In the genomic region with DNA sequence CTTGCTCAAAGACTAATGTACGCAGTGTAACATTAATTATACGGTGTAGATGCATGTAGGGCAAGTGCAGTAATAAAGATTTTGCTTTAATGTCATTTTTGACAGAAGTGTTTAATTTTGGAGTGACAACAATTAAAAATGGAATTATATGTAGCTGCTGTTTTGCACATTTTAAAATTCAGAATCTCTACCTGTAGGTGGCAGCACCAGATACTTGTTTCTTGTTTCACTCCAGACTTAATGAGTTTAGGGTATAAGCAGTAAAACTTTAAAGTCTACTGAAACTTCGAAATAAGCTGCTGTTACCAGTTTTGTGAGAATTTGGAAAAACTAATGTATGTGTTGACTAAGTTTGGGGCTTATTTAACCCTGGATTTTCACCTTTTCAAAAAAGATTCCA, we compare ENCODE assay signal across 10 cellular contexts.
DNase-seq lines count a peak whose midpoint lies in the region; ATAC-seq, FAIRE-seq and TF ChIP-seq lines count a peak whose summit lies in the region.
"Had no signal": no experiment of that assay in that cellular context is flagged by ENCODE, and none has a peak within 500 bp of the region (broad histone marks: within the 10 kb centered on the region; RNA-seq: fewer than 3 reads in every experiment).

No MANE protein-coding gene starts in this region.

- CTCF ChIA-PET in Caco-2 (lab: Charles Lee), result interaction anchor here (0.6 to 2.1 kb wide), 2 partner anchors 21 to 182 kb away, joined by 8 to 11 read pairs; no protein-coding TSS in a partner anchor

- TF ChIP-seq POLR2A in H54 (IDR thresholded peaks at IDR 0.05; ENCODE audit: low read depth, low read length), result no peak

- H3K27me3 ChIP-seq in Caco-2 (replicated peaks; ENCODE audit: control insufficient read depth, insufficient read depth, low read length), result no peaks in the 10 kb centered on the region
- H3K27me3 ChIP-seq: SJSA1 had no signal

- ATAC-seq in GM21723 (IDR thresholded peaks at IDR 0.05; ENCODE audit: unreplicated experiment) (peak; percentile 54), GM21390 (IDR thresholded peaks at IDR 0.05; ENCODE audit: unreplicated experiment) (no peak)

- H3K27ac Mint-ChIP-seq in Caco-2 (ENCODE audit: unreplicated experiment), result no peak overlapping the region

- no peaks in the 10 kb centered on the region for H3K4me1 Mint-ChIP-seq in Caco-2 (ENCODE audit: low read depth, unreplicated experiment)

- H3K4me3 ChIP-seq in Caco-2 (ENCODE audit: low read depth, low read length) (no peak overlapping the region), fibroblast of the aortic adventitia (ENCODE audit: low read depth, low read length) (no peak overlapping the region)
- H3K4me3 ChIP-seq: lung, SJSA1 had no signal

- intact Hi-C loops in Caco-2 (cut with micrococcal nuclease; ENCODE audit: unreplicated experiment), result loop anchor here (1.0 kb wide), 2 partner anchors 183 to 305 kb away; no protein-coding TSS in a partner anchor

- no peaks in the 10 kb centered on the region for H3K4me1 ChIP-seq in Caco-2
- H3K4me1 ChIP-seq: SJSA1 had no signal

- BruUV-seq in Caco-2 (replicated peaks; lab: Mats Ljungman, UMichigan), result no TSS peak

- no peaks in the 10 kb centered on the region for H3K36me3 Mint-ChIP-seq in Caco-2 (ENCODE audit: insufficient read depth, unreplicated experiment)

- no peak for FAIRE-seq in H54 (lab: Jason Lieb, UNC)

- POLR2A ChIA-PET in Caco-2 (lab: Charles Lee), result no interaction called here

- in situ Hi-C loops in SK-MEL-5 (cut with HindIII; ENCODE audit: low pct_unique_long_range_greater_than_20kb, low sequenced_read_pairs), result no loop called here

- H3K4me3 Mint-ChIP-seq in Caco-2 (ENCODE audit: unreplicated experiment), result no peak overlapping the region

- no peaks in the 10 kb centered on the region for H3K9me3 Mint-ChIP-seq in Caco-2 (ENCODE audit: unreplicated experiment)

- DNase-seq in Caco-2 (peak in 1 of 2 experiments; percentile 21), SK-MEL-5 (ENCODE audit: low read depth, low spot score) (peak; percentile 52), fibroblast of the aortic adventitia (ENCODE audit: low read depth) (peak; percentile 64), superior temporal gyrus (ENCODE audit: extremely low spot score) (peak; percentile 75), NCI-H1436 (lab: John Stamatoyannopoulos, UW) (no peak), H54 (ENCODE audit: insufficient read length, low spot score) (no peak)

- H3K9me3 ChIP-seq in Caco-2, result no peaks in the 10 kb centered on the region
- H3K9me3 ChIP-seq: SJSA1 had no signal

- H3K27me3 Mint-ChIP-seq in Caco-2 (ENCODE audit: insufficient read depth, unreplicated experiment), result no peaks in the 10 kb centered on the region

- H3K36me3 ChIP-seq in Caco-2 (ENCODE audit: control insufficient read depth, insufficient read depth, low read length), result no peaks in the 10 kb centered on the region; the same call in 1 of the 2 replicates
- H3K36me3 ChIP-seq: SJSA1 had no signal

- TF ChIP-seq CTCF in Caco-2 (IDR thresholded peaks at IDR 0.05; ENCODE audit: insufficient read depth in 1 of 2, low read depth in 1 of 2, low read length in 1 of 2, severe bottlenecking in 1 of 2, unreplicated experiment in 1 of 2) (peak; percentile 21 to 42), fibroblast of the aortic adventitia (IDR thresholded peaks at IDR 0.05; ENCODE audit: insufficient read depth, low read length) (peak; percentile 53)

Comparison
In these comparisons a context has a peak if more than half of its experiments do, and no peak if none do; other contexts are left out.
1. DNase-seq: peak in SK-MEL-5 (single experiment), fibroblast of the aortic adventitia (single experiment) and superior temporal gyrus (single experiment); none in NCI-H1436 (single experiment) and H54 (single experiment).